8 cellular contexts compared by ENCODE assay signal in the genomic region with DNA sequence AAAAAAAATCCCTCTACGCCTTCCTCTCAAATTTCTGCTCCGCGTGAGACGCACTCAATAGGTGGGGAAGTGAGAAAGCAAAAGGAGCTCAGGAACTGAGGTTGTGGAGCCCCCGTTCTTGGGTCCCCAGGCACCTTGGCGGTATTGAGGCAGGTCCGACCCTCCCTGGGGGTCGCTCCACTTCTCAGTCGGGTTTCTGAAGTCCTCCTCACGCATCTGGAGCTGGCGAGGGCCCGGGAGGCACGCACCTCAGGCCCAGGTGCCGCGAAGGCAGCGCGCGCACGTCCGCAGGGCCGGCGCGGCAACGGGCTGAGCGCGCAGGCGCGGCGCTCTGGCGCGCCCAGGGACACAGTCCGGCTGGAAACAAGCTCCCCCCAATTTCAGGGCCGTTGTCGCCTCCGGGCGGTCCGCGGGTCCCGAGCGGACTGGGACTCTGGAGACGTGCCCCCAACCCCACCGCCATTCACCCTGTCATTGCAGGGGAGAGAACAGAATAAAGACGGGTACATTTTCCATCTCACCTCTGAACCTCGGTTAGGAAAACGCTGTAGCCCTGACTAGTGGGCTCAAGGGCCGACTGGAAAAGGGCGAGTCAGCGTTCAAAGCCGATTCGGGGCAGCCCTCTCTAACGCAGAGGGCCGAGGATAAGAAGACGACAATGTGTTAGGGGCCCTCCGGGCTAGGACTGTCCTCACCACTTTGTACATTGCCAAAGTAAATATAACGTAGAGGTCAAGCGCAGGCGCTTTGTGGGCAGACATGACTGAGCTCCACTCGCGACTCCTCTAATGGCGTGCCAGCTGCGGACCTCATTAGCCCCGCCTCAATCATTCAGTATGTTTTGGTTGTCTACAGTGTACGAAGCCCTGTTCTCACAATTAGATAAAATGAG. TPM values are rescaled to one million over a fixed set of nuclear protein-coding genes. Genes with fewer than 3 reads are reported as not detected.
A peak's percentile ranks its signal among the peaks of the same experiment; 100 is the strongest.
DNase-seq lines count a peak whose midpoint lies in the region; FAIRE-seq and TF ChIP-seq lines count a peak whose summit lies in the region.

ZNF770 (minus strand) TSS at position 306 of the 892 bp plus-strand sequence. CDS start 4,853 bp downstream, outside the sequence.

- H3K27me3 ChIP-seq in SJCRH30 (no peaks in the 10 kb centered on the region), neutrophil (no peaks in the 10 kb centered on the region)

- no peaks in the 10 kb centered on the region; the same call in 1 of the 2 replicates for H3K4me1 ChIP-seq in SJCRH30
- H3K4me1 ChIP-seq in neutrophil (ENCODE audit: control insufficient read depth in 1 of 2, insufficient read depth in 1 of 2, low read depth in 1 of 2, low read length in 1 of 2): peaks cover 51 to 62% of the 10 kb centered on the region in 2 experiments

- H3K9me3 ChIP-seq in SJCRH30 (replicated peaks): no peaks in the 10 kb centered on the region
- no peaks in the 10 kb centered on the region for H3K9me3 ChIP-seq in neutrophil

- peak; percentile 94 for TF ChIP-seq POLR2A in H54 (IDR thresholded peaks at IDR 0.05; ENCODE audit: low read depth, low read length)

- peak within 1 kb of the TSS; percentile 85 for H3K27ac ChIP-seq in SJCRH30
- peak within 1 kb of the TSS; percentile 94 for H3K27ac ChIP-seq in neutrophil

- peaks cover 17% of the 10 kb centered on the region for H3K36me3 ChIP-seq in SJCRH30
- H3K36me3 ChIP-seq in neutrophil: peaks cover under 1% of the 10 kb centered on the region

- DNase-seq in ELR (ENCODE audit: low read depth) (peak; percentile 74), H54 (ENCODE audit: insufficient read length, low spot score) (peak; percentile 54), LoVo (ENCODE audit: low spot score) (peak; percentile 84), SJCRH30 (peak; percentile 80 to 84), foreskin melanocyte (peak; percentile 69)
- peak; percentile 69 to 76 (median 72) for DNase-seq in activated naive CD4-positive, alpha-beta T cell (lab: John Stamatoyannopoulos, UW)

- peak; percentile 36 for FAIRE-seq in H54 (lab: Jason Lieb, UNC)

- H3K4me3 ChIP-seq in SJCRH30 (peak within 1 kb of the TSS; percentile 92), neutrophil (ENCODE audit: low read depth in 1 of 2, low read length in 1 of 2) (peak within 1 kb of the TSS; percentile 78 to 97)

- TF ChIP-seq CTCF in neutrophil (IDR thresholded peaks at IDR 0.05): peak; percentile 21
- no peak for TF ChIP-seq CTCF in subcutaneous adipose tissue (IDR thresholded peaks at IDR 0.05; ENCODE audit: low read depth)

RNA-seq across cellular contexts. Expression of gene ZNF770, which starts in this region (rescaled TPM):
- 48.4 and 57.4 TPM in 2 replicates for total RNA-seq in SJCRH30 (2014; rRNA removed; shearing (Covaris generic))
- 10 to 100 TPM; 18.9 to 33.4 (median 23.4) TPM for total RNA-seq in subcutaneous adipose tissue

Comparison
In these comparisons a context has a peak if more than half of its experiments do, and no peak if none do; other contexts are left out.
1. Peak in every context shown above with its lines: DNase-seq, H3K4me3 ChIP-seq and H3K27ac ChIP-seq.